ENCODE assay signal across 1 cellular context in genomic region chr4:150694438-150694837, GRCh38.
TF ChIP-seq lines count a peak whose summit lies in the region.

No MANE protein-coding gene starts in this region.

TF ChIP-seq in H1, 55 proteins besides CTCF, POLR2A, EP300 and RAD21 (continued from another document):
- TF ChIP-seq SP1 (IDR thresholded peaks at IDR 0.05; ENCODE audit: low read depth, low read length), result peak; percentile 48; the same call in 1 of the 2 replicates
TF ChIP-seq in H1: peak in this region for 1.
